22 cellular contexts compared by ENCODE assay signal in genomic region chr19:42275517-42275916, GRCh38. TPM values are rescaled to one million over a fixed set of nuclear protein-coding genes. Genes with fewer than 3 reads are reported as not detected.
A peak's percentile ranks its signal among the peaks of the same experiment; 100 is the strongest.
DNase-seq lines count a peak whose midpoint lies in the region; ATAC-seq, FAIRE-seq and TF ChIP-seq lines count a peak whose summit lies in the region.
"Had no signal": no experiment of that assay in that cellular context is flagged by ENCODE, and none has a peak within 500 bp of the region (broad histone marks: within the 10 kb centered on the region; RNA-seq: fewer than 3 reads in every experiment).

No MANE protein-coding gene starts in this region.

- dilution Hi-C loops in keratinocyte (cut with MboI; ENCODE audit: extremely low pct_ligation_motif_present, low sequenced_read_pairs) = no loop called here

- no peaks in the 10 kb centered on the region for H3K9me3 Mint-ChIP-seq in activated T-helper 1 cell treated with anti-CD3 and anti-CD28 coated beads, Interleukin-12 subunit alpha, Interleukin-12 subunit beta, Interleukin-2, Interleukin-4 antibody, amounts not matched to agents 30 ng/mL and 10 ng/mL and 1 ng/mL, durations not matched to agents 14 hours and 24 hours and 36 hours
- H3K9me3 Mint-ChIP-seq: endodermal cell had no signal

- no peak overlapping the region for H2AFZ ChIP-seq in keratinocyte (ENCODE audit: control insufficient read depth, low read length)

- H3K36me3 ChIP-seq in left ventricle myocardium inferior = peaks cover 32% of the 10 kb centered on the region
- peaks cover 0 to 45% (median 29%) of the 10 kb centered on the region in 9 donors for H3K36me3 ChIP-seq in heart left ventricle
- peaks cover 21 to 40% of the 10 kb centered on the region in 2 experiments for H3K36me3 ChIP-seq in keratinocyte (ENCODE audit: control insufficient read depth in 2 of 2, extremely low read depth in 1 of 2, insufficient read depth in 2 of 2, low read length in 2 of 2)
- H3K36me3 ChIP-seq in tibial nerve = peaks cover 0 to 47% (median 19%) of the 10 kb centered on the region in 3 donors

- peaks cover 69% of the 10 kb centered on the region for H3K79me2 ChIP-seq in keratinocyte (ENCODE audit: control insufficient read depth, insufficient read depth, low read length)

- 85 to 97% (median 93%) methylated on average over 3 of the region's 3 CpGs for WGBS in heart left ventricle, 4 donors
- WGBS in tibial nerve, 2 donors = 79 to 81% methylated on average over 3 of the region's 3 CpGs

- peak overlapping the region; percentile 98 for H3K27ac ChIP-seq in left ventricle myocardium inferior (replicated peaks)
- H3K27ac ChIP-seq in heart left ventricle = peak overlapping the region in 5 of 12 donors; percentile 20 to 96 (median 41)
- no peak overlapping the region for H3K27ac ChIP-seq in keratinocyte (ENCODE audit: control insufficient read depth, insufficient read depth, low read length)
- H3K27ac ChIP-seq in tibial nerve = peak overlapping the region in 3 of 4 donors; percentile 33 to 99 (median 96)
- H3K27ac ChIP-seq: brain microvascular endothelial cell had no signal

- no peaks in the 10 kb centered on the region for H3K27me3 Mint-ChIP-seq in activated T-helper 1 cell treated with anti-CD3 and anti-CD28 coated beads, Interleukin-12 subunit alpha, Interleukin-12 subunit beta, Interleukin-2, Interleukin-4 antibody, amounts not matched to agents 30 ng/mL and 10 ng/mL and 1 ng/mL, durations not matched to agents 14 hours and 24 hours and 36 hours (ENCODE audit: insufficient read depth)
- H3K27me3 Mint-ChIP-seq: B cell had no signal

- TF ChIP-seq EP300 in tibial nerve (IDR thresholded peaks at IDR 0.05) = no peak

- peaks cover 26% of the 10 kb centered on the region for H3K36me3 Mint-ChIP-seq in activated T-helper 1 cell treated with anti-CD3 and anti-CD28 coated beads, Interleukin-12 subunit alpha, Interleukin-12 subunit beta, Interleukin-2, Interleukin-4 antibody, amounts not matched to agents 30 ng/mL and 10 ng/mL and 1 ng/mL, durations not matched to agents 14 hours and 24 hours and 36 hours (ENCODE audit: low read depth)

- H3K27ac Mint-ChIP-seq in activated T-helper 1 cell treated with anti-CD3 and anti-CD28 coated beads, Interleukin-12 subunit alpha, Interleukin-12 subunit beta, Interleukin-2, Interleukin-4 antibody, amounts not matched to agents 30 ng/mL and 10 ng/mL and 1 ng/mL, durations not matched to agents 14 hours and 24 hours and 36 hours = peak overlapping the region; percentile 79
- H3K27ac Mint-ChIP-seq: B cell had no signal

- no peak overlapping the region for H3K9ac ChIP-seq in keratinocyte (ENCODE audit: control insufficient read depth, extremely low read depth, insufficient read depth, low read length)

- H3K9me3 ChIP-seq in left ventricle myocardium inferior (replicated peaks) (no peaks in the 10 kb centered on the region), heart left ventricle (no peaks in the 10 kb centered on the region), keratinocyte (ENCODE audit: control insufficient read depth, low read depth, low read length) (no peaks in the 10 kb centered on the region), tibial nerve (no peaks in the 10 kb centered on the region)
- H3K9me3 ChIP-seq: Peyer's patch had no signal

- peaks cover 5% of the 10 kb centered on the region for H3K9me1 ChIP-seq in keratinocyte (ENCODE audit: control insufficient read depth, extremely low read depth, insufficient read depth, low read length)

- FAIRE-seq in keratinocyte (lab: Jason Lieb, UNC) = no peak
- FAIRE-seq: H1, small intestine had no signal

- intact Hi-C loops in left ventricle myocardium inferior (cut with micrococcal nuclease) = no loop called here
- intact Hi-C loops in heart left ventricle (cut with DNase I) = no loop called here
- intact Hi-C loops in activated T-helper 1 cell treated with anti-CD3 and anti-CD28 coated beads, Interleukin-12 subunit alpha, Interleukin-12 subunit beta, Interleukin-2, Interleukin-4 antibody, amounts not matched to agents 30 ng/mL and 10 ng/mL and 1 ng/mL, durations not matched to agents 14 hours and 24 hours and 36 hours (cut with micrococcal nuclease) = no loop called here

- no peaks in the 10 kb centered on the region for H3K27me3 ChIP-seq in left ventricle myocardium inferior (ENCODE audit: low read depth)
- no peaks in the 10 kb centered on the region for H3K27me3 ChIP-seq in heart left ventricle
- H3K27me3 ChIP-seq in keratinocyte (ENCODE audit: control insufficient read depth, extremely low read depth, insufficient read depth, low read length) = no peaks in the 10 kb centered on the region
- no peaks in the 10 kb centered on the region for H3K27me3 ChIP-seq in tibial nerve
- H3K27me3 ChIP-seq: brain microvascular endothelial cell, Peyer's patch had no signal

- peaks cover 55% of the 10 kb centered on the region for H3K4me1 Mint-ChIP-seq in activated T-helper 1 cell treated with anti-CD3 and anti-CD28 coated beads, Interleukin-12 subunit alpha, Interleukin-12 subunit beta, Interleukin-2, Interleukin-4 antibody, amounts not matched to agents 30 ng/mL and 10 ng/mL and 1 ng/mL, durations not matched to agents 14 hours and 24 hours and 36 hours (ENCODE audit: low read depth)

- H3K4me2 ChIP-seq in keratinocyte (ENCODE audit: control insufficient read depth, extremely low read depth, insufficient read depth, low read depth, low read length) = peak overlapping the region; percentile 43

- H3K4me3 Mint-ChIP-seq in activated T-helper 1 cell treated with anti-CD3 and anti-CD28 coated beads, Interleukin-12 subunit alpha, Interleukin-12 subunit beta, Interleukin-2, Interleukin-4 antibody, amounts not matched to agents 30 ng/mL and 10 ng/mL and 1 ng/mL, durations not matched to agents 14 hours and 24 hours and 36 hours = peak overlapping the region; percentile 46
- H3K4me3 Mint-ChIP-seq: B cell, endodermal cell had no signal

- TF ChIP-seq CTCF in left ventricle myocardium inferior (IDR thresholded peaks at IDR 0.05; ENCODE audit: borderline replicate concordance) (no peak), heart left ventricle (IDR thresholded peaks at IDR 0.05) (no peak), keratinocyte (optimal IDR thresholded peaks at IDR 0.05 in 1 of 3, IDR thresholded peaks at IDR 0.05 in 1 of 3, conservative IDR thresholded peaks at IDR 0.05 in 1 of 3; ENCODE audit: extremely low read depth in 1 of 3, insufficient read depth in 2 of 3, low read length in 3 of 3) (no peak), tibial nerve (IDR thresholded peaks at IDR 0.05) (no peak)

- DNase-seq in left ventricle myocardium inferior (no peak), heart left ventricle (no peak), keratinocyte (ENCODE audit: low read depth, low spot score) (no peak), tibial nerve (ENCODE audit: low spot score in 2 of 2) (no peak), SIG-M5 (lab: John Stamatoyannopoulos, UW) (no peak)
- no peak for DNase-seq in activated T-helper 1 cell treated with anti-CD3 and anti-CD28 coated beads, Interleukin-12 subunit alpha, Interleukin-12 subunit beta, Interleukin-2, Interleukin-4 antibody, amounts not matched to agents 30 ng/mL and 10 ng/mL and 1 ng/mL, durations not matched to agents 14 hours and 24 hours and 36 hours (ENCODE audit: low spot score)
- DNase-seq: activated CD4-positive, alpha-beta T cell treated with anti-CD3 and anti-CD28 coated beads for 1 hour; activated effector memory CD4-positive, alpha-beta T cell treated with Interleukin-2 at 50 U/mL for 16 hours; brain microvascular endothelial cell; DND-41; endodermal cell; foreskin melanocyte; MV-4-11; NCI-H2107; NCI-H748 treated with DMSO at 0.1 percent for 48 hours; small intestine; stimulated activated naive CD4-positive, alpha-beta T cell had no signal

- TF ChIP-seq POLR2A in heart left ventricle (IDR thresholded peaks at IDR 0.05) (no peak), tibial nerve (IDR thresholded peaks at IDR 0.05) (no peak)

- ATAC-seq in heart left ventricle (no peak), HG02852 (IDR thresholded peaks at IDR 0.05; ENCODE audit: unreplicated experiment) (no peak)
- no peak for ATAC-seq in activated CD4-positive, CD25-positive, alpha-beta regulatory T cell treated with anti-CD3 and anti-CD28 coated beads, Interleukin-2, amount 50 U/mL, for 24 hours

- no peaks in the 10 kb centered on the region for H4K20me1 ChIP-seq in keratinocyte (ENCODE audit: control insufficient read depth, extremely low read depth, insufficient read depth, low read length)

- peaks cover 80% of the 10 kb centered on the region for H3K4me1 ChIP-seq in left ventricle myocardium inferior
- H3K4me1 ChIP-seq in heart left ventricle = peaks cover 24 to 85% (median 66%) of the 10 kb centered on the region in 12 donors
- peaks cover 59% of the 10 kb centered on the region for H3K4me1 ChIP-seq in keratinocyte (ENCODE audit: control insufficient read depth, extremely low read depth, insufficient read depth, low read length)
- H3K4me1 ChIP-seq in tibial nerve = peaks cover 0 to 84% (median 53%) of the 10 kb centered on the region in 4 donors

- H3K4me3 ChIP-seq in left ventricle myocardium inferior (no peak overlapping the region), heart left ventricle (no peak overlapping the region), keratinocyte (ENCODE audit: control insufficient read depth in 2 of 3, extremely low read depth in 1 of 3, insufficient read depth in 2 of 3, low read depth in 1 of 3, low read length in 3 of 3) (no peak overlapping the region), tibial nerve (no peak overlapping the region)
- H3K4me3 ChIP-seq: Peyer's patch had no signal

RNA-seq across cellular contexts. Expression of gene CIC, which starts 6.5 kb away (rescaled TPM):
- total RNA-seq in left ventricle myocardium inferior (33.3 TPM), heart left ventricle (10 to 100 TPM; 25.5 to 54.8 (median 35.8) TPM), tibial nerve (10 to 100 TPM; 27.0 to 74.1 (median 41.3) TPM)
- polyA plus RNA-seq in heart left ventricle (10 to 100 TPM; 27.1 to 27.5 TPM), keratinocyte (3.1 to 11.1 TPM (median 3.8 TPM) in 3 replicates)
- 66.9 and 68.0 TPM in 2 replicates for total RNA-seq in activated T-helper 1 cell treated with anti-CD3 and anti-CD28 coated beads, Interleukin-12 subunit alpha, Interleukin-12 subunit beta, Interleukin-2, Interleukin-4 antibody, amounts not matched to agents 30 ng/mL and 10 ng/mL and 1 ng/mL, durations not matched to agents 14 hours and 24 hours and 36 hours
- polyA plus RNA-seq in keratinocyte (2011; ENCODE audit: low read depth) = 9.9 TPM
- 4.4 and 14.0 TPM in 2 replicates for polyA plus RNA-seq in keratinocyte (2011; cell fraction: cytosol; rRNA removed)
- 28.1 and 45.7 TPM in 2 replicates for polyA plus RNA-seq in keratinocyte (2011; cell fraction: nucleus; rRNA removed)
- 15.4 and 37.6 TPM in 2 replicates for polyA plus RNA-seq in keratinocyte (2012; ENCODE audit: low replicate concordance)
- 4.7 to 38.8 TPM (median 5.7 TPM) in 3 replicates for polyA minus RNA-seq in keratinocyte
- 29.2 TPM for polyA minus RNA-seq in keratinocyte (2011; cell fraction: cytosol; rRNA and poly(A)+ RNA removed)
- polyA minus RNA-seq in keratinocyte (2011; cell fraction: nucleus; rRNA and poly(A)+ RNA removed) = 23.9 and 26.1 TPM in 2 replicates

RNA-seq across cellular contexts. Expression of gene ERF, which starts 20.6 kb away (rescaled TPM):
- total RNA-seq in left ventricle myocardium inferior (33.5 TPM), heart left ventricle (10 to 100 TPM; 26.1 to 49.7 (median 35.5) TPM), tibial nerve (10 to 100 TPM; 30.4 to 42.6 (median 35.1) TPM)
- polyA plus RNA-seq in heart left ventricle (10 to 100 TPM; 31.9 to 45.4 TPM), keratinocyte (75.4 to 87.4 TPM (median 83.5 TPM) in 3 replicates)
- total RNA-seq in activated T-helper 1 cell treated with anti-CD3 and anti-CD28 coated beads, Interleukin-12 subunit alpha, Interleukin-12 subunit beta, Interleukin-2, Interleukin-4 antibody, amounts not matched to agents 30 ng/mL and 10 ng/mL and 1 ng/mL, durations not matched to agents 14 hours and 24 hours and 36 hours = 71.9 and 78.4 TPM in 2 replicates
- polyA plus RNA-seq in keratinocyte (2011; ENCODE audit: low read depth) = 10.1 TPM
- 37.7 and 64.6 TPM in 2 replicates for polyA plus RNA-seq in keratinocyte (2011; cell fraction: cytosol; rRNA removed)
- polyA plus RNA-seq in keratinocyte (2011; cell fraction: nucleus; rRNA removed) = 94.1 and 101 TPM in 2 replicates
- 34.6 and 75.9 TPM in 2 replicates for polyA plus RNA-seq in keratinocyte (2012; ENCODE audit: low replicate concordance)
- 67.4 to 70.6 TPM (median 69.2 TPM) in 3 replicates for polyA minus RNA-seq in keratinocyte
- 140 TPM for polyA minus RNA-seq in keratinocyte (2011; cell fraction: cytosol; rRNA and poly(A)+ RNA removed)
- 44.9 and 57.9 TPM in 2 replicates for polyA minus RNA-seq in keratinocyte (2011; cell fraction: nucleus; rRNA and poly(A)+ RNA removed)

RNA-seq across cellular contexts. Expression of gene PRR19, which starts 26.4 kb away (rescaled TPM):
- total RNA-seq in left ventricle myocardium inferior = not detected
- total RNA-seq in heart left ventricle = under 1 TPM in 3 of 9 donors, not detected in 6; 0.16 to 0.53 (median 0.40) TPM
- polyA plus RNA-seq in heart left ventricle = under 1 TPM in 1 of 2 donors, not detected in 1; 0.17 TPM
- total RNA-seq in activated T-helper 1 cell treated with anti-CD3 and anti-CD28 coated beads, Interleukin-12 subunit alpha, Interleukin-12 subunit beta, Interleukin-2, Interleukin-4 antibody, amounts not matched to agents 30 ng/mL and 10 ng/mL and 1 ng/mL, durations not matched to agents 14 hours and 24 hours and 36 hours = 1.0 and 1.4 TPM in 2 replicates
- 0.25 to 0.88 TPM (median 0.35 TPM) in 3 replicates for polyA plus RNA-seq in keratinocyte
- 0.37 TPM for polyA plus RNA-seq in keratinocyte (2011; ENCODE audit: low read depth)
- 0.49 and 1.2 TPM in 2 replicates for polyA plus RNA-seq in keratinocyte (2011; cell fraction: cytosol; rRNA removed)
- 0.53 and 1.0 TPM in 2 replicates for polyA plus RNA-seq in keratinocyte (2011; cell fraction: nucleus; rRNA removed)
- polyA plus RNA-seq in keratinocyte (2012; ENCODE audit: low replicate concordance) = 0.45 and 1.4 TPM in 2 replicates
- 0.16 to 3.1 TPM (median 0.33 TPM) in 3 replicates for polyA minus RNA-seq in keratinocyte
- polyA minus RNA-seq in keratinocyte (2011; cell fraction: cytosol; rRNA and poly(A)+ RNA removed) = 3.1 TPM
- polyA minus RNA-seq in keratinocyte (2011; cell fraction: nucleus; rRNA and poly(A)+ RNA removed) = 0.42 and 0.93 TPM in 2 replicates
- under 1 TPM in 2 of 4 donors, not detected in 2; 0.30 to 0.44 TPM for total RNA-seq in tibial nerve

RNA-seq across cellular contexts. Expression of gene PAFAH1B3, which starts 26.9 kb away (rescaled TPM):
- total RNA-seq in left ventricle myocardium inferior (2.1 TPM), heart left ventricle (1 to 10 TPM; 1.8 to 9.4 (median 2.5) TPM), tibial nerve (1 to 10 TPM; 3.8 to 9.0 (median 8.1) TPM)
- polyA plus RNA-seq in heart left ventricle (1 to 10 TPM; 4.9 to 9.5 TPM), keratinocyte (27.6 to 55.4 TPM (median 28.3 TPM) in 3 replicates)
- 48.7 and 50.1 TPM in 2 replicates for total RNA-seq in activated T-helper 1 cell treated with anti-CD3 and anti-CD28 coated beads, Interleukin-12 subunit alpha, Interleukin-12 subunit beta, Interleukin-2, Interleukin-4 antibody, amounts not matched to agents 30 ng/mL and 10 ng/mL and 1 ng/mL, durations not matched to agents 14 hours and 24 hours and 36 hours
- polyA plus RNA-seq in keratinocyte (2011; ENCODE audit: low read depth) = 15.2 TPM
- 20.5 and 36.8 TPM in 2 replicates for polyA plus RNA-seq in keratinocyte (2011; cell fraction: cytosol; rRNA removed)
- polyA plus RNA-seq in keratinocyte (2011; cell fraction: nucleus; rRNA removed) = 11.3 and 22.4 TPM in 2 replicates
- polyA plus RNA-seq in keratinocyte (2012; ENCODE audit: low replicate concordance) = 15.2 and 50.0 TPM in 2 replicates
- 29.0 to 125 TPM (median 43.1 TPM) in 3 replicates for polyA minus RNA-seq in keratinocyte
- 48.9 TPM for polyA minus RNA-seq in keratinocyte (2011; cell fraction: cytosol; rRNA and poly(A)+ RNA removed)
- 10.2 and 13.2 TPM in 2 replicates for polyA minus RNA-seq in keratinocyte (2011; cell fraction: nucleus; rRNA and poly(A)+ RNA removed)

RNA-seq across cellular contexts. Expression of gene GSK3A, which starts 33.1 kb away (rescaled TPM):
- 37.6 TPM for total RNA-seq in left ventricle myocardium inferior
- total RNA-seq in heart left ventricle = 10 to 100 TPM; 22.5 to 46.9 (median 36.8) TPM
- polyA plus RNA-seq in heart left ventricle = 10 to 100 TPM; 51.6 to 76.5 TPM
- 56.6 and 57.2 TPM in 2 replicates for total RNA-seq in activated T-helper 1 cell treated with anti-CD3 and anti-CD28 coated beads, Interleukin-12 subunit alpha, Interleukin-12 subunit beta, Interleukin-2, Interleukin-4 antibody, amounts not matched to agents 30 ng/mL and 10 ng/mL and 1 ng/mL, durations not matched to agents 14 hours and 24 hours and 36 hours
- polyA plus RNA-seq in keratinocyte = 36.9 to 53.3 TPM (median 42.5 TPM) in 3 replicates
- 14.4 TPM for polyA plus RNA-seq in keratinocyte (2011; ENCODE audit: low read depth)
- polyA plus RNA-seq in keratinocyte (2011; cell fraction: cytosol; rRNA removed) = 38.4 and 45.5 TPM in 2 replicates
- polyA plus RNA-seq in keratinocyte (2011; cell fraction: nucleus; rRNA removed) = 34.4 and 41.0 TPM in 2 replicates
- polyA plus RNA-seq in keratinocyte (2012; ENCODE audit: low replicate concordance) = 50.6 and 56.3 TPM in 2 replicates
- polyA minus RNA-seq in keratinocyte = 30.4 to 77.1 TPM (median 45.8 TPM) in 3 replicates
- polyA minus RNA-seq in keratinocyte (2011; cell fraction: cytosol; rRNA and poly(A)+ RNA removed) = 43.5 TPM
- polyA minus RNA-seq in keratinocyte (2011; cell fraction: nucleus; rRNA and poly(A)+ RNA removed) = 10.2 and 11.4 TPM in 2 replicates
- total RNA-seq in tibial nerve = 10 to 100 TPM; 24.7 to 34.5 (median 28.3) TPM
